ENCODE assay signal across 23 cellular contexts in the genomic region with DNA sequence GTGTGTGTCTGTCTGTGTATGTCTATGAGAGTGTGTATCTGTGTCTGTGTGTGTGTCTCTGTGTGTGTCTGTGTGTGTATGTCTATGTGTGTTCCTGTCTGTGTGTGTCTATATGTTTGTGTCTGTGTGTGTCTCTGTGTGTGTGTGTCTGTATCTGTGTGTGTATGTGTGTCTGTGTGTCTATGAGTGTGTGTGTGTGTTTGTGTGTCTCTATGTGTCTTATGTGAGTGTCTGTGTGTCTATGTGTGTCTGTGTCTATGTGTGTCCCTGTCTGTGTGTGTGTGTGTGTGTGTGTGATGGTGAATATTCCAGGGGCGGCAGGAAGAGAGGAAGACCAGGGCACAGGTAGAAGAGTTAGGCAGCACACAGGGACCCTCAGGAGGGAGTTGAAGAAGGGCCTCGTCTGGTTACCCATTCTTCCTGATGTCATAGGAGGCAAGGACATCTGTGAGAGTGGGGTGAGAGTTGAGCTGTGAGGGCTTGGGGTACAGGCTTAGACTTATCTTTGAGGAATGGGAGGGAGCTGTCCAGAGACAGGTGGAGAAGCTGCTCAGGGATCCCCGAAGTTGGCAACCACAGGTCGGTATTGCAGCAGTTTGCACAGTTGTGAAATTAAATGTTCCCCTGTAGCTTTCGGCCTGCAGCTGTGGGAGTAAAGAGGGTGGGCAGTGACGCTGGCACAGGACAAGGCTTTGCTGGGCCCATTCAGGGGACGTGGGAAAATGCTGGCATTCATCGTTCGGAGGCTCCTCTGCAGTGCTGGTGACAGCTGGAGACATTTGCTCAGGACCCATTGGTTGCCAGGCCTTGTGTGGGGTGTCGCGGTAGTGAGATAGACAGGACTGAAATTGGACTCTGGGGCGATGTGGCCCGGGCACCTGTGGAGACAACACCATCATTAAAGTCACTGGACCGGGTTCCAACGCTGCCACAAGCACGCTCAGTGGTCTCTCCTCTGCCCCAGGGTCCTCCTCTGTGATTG.
DNase-seq lines count a peak whose midpoint lies in the region; ATAC-seq, FAIRE-seq and TF ChIP-seq lines count a peak whose summit lies in the region.
"Had no signal": no experiment of that assay in that cellular context is flagged by ENCODE, and none has a peak within 500 bp of the region (broad histone marks: within the 10 kb centered on the region; RNA-seq: fewer than 3 reads in every experiment).

No MANE protein-coding gene starts in this region.

- H2AFZ ChIP-seq in K562 (ENCODE audit: low read depth, low read length): no peak overlapping the region

- TF ChIP-seq CTCF in HEK293 (tag by site-specific recombination; IDR thresholded peaks at IDR 0.05) (no peak), K562 (IDR thresholded peaks at IDR 0.05 in 2 of 3, conservative IDR thresholded peaks at IDR 0.05 in 1 of 3; ENCODE audit: insufficient read depth in 2 of 3, low read depth in 1 of 3, low read length in 3 of 3) (no peak), right lobe of liver (IDR thresholded peaks at IDR 0.05) (no peak)

- no TSS peak for BruUV-seq in K562 (replicated peaks; lab: Mats Ljungman, UMichigan)

- ATAC-seq in K562: no peak
- peak; percentile 20 to 61 (median 30) for ATAC-seq in right lobe of liver
- ATAC-seq in Right ventricle myocardium superior (ENCODE audit: poor library complexity): no peak
- ATAC-seq: CD8-positive, alpha-beta T cell; HCT116; Panc1 had no signal

- H3K79me2 ChIP-seq in K562 (ENCODE audit: control insufficient read depth, insufficient read depth, low read length): no peaks in the 10 kb centered on the region

- TF ChIP-seq POLR2A in K562 (conservative IDR thresholded peaks at IDR 0.05) (no peak), right lobe of liver (IDR thresholded peaks at IDR 0.05) (no peak)

- no peak overlapping the region for H3K4me2 ChIP-seq in K562 (ENCODE audit: insufficient read depth, low read length)
- H3K4me2 ChIP-seq: SK-N-SH had no signal

- CTCF ChIA-PET in HEK293 (lab: Yijun Ruan, JAX) (interaction anchor here (0.6 kb wide), 2 partner anchors 27 to 168 kb away, joined by 3 to 4 read pairs; no protein-coding TSS in a partner anchor), K562 (lab: Yijun Ruan, JAX; ENCODE audit: low intra/inter-chr PET ratio) (no interaction called here)

- H4K20me1 ChIP-seq in K562 (replicated peaks; ENCODE audit: control insufficient read depth, insufficient read depth, low read length): no peaks in the 10 kb centered on the region

- TF ChIP-seq EP300 in K562 (IDR thresholded peaks at IDR 0.05; ENCODE audit: low read length): no peak

- peak; percentile 62 for FAIRE-seq in K562 (lab: Jason Lieb, UNC)
- FAIRE-seq: G401.6 had no signal

- H3K27me3 ChIP-seq in K562 (ENCODE audit: control insufficient read depth in 2 of 2, insufficient read depth in 2 of 2, low read length in 2 of 2) (peaks cover 0 to 7% of the 10 kb centered on the region in 2 experiments; a peak in 3 of 5 replicates), right lobe of liver (no peaks in the 10 kb centered on the region)

- TF ChIP-seq RAD21 in K562 (CRISPR knock-in tag; conservative IDR thresholded peaks at IDR 0.05 in 1 of 2, IDR thresholded peaks at IDR 0.05 in 1 of 2): no peak

- H3K4me3 ChIP-seq in HEK293 (ENCODE audit: low read depth, low read length) (no peak overlapping the region), K562 (no peak overlapping the region), right lobe of liver (no peak overlapping the region)

- no peak overlapping the region for H3K9ac ChIP-seq in K562 (ENCODE audit: insufficient read depth in 1 of 2, low read depth in 2 of 2, low read length in 2 of 2)
- H3K9ac ChIP-seq: SK-N-SH had no signal

- no peaks in the 10 kb centered on the region for H3K9me1 ChIP-seq in K562 (ENCODE audit: control insufficient read depth, insufficient read depth, low read length)

- WGBS in K562 (ENCODE audit: insufficient coverage, low coverage, missing lambda C conversion rate): under 1% methylated on average over 16 of the region's 16 CpGs
- 88% methylated on average over 1 of the region's 16 CpGs for WGBS in right lobe of liver (ENCODE audit: insufficient coverage, low coverage, low lambda C conversion rate, missing lambda C conversion rate)

- no peak for DNase-seq in K562 (ENCODE audit: extremely low read depth in 1 of 4, low spot score in 3 of 4)
- no peak for DNase-seq in right lobe of liver
- DNase-seq in midbrain (lab: John Stamatoyannopoulos, UW): no peak
- no peak for DNase-seq in NCI-H2081 (lab: John Stamatoyannopoulos, UW)
- no peak for DNase-seq in NCI-H510A (lab: John Stamatoyannopoulos, UW)
- no peak for DNase-seq in Right ventricle myocardium superior
- DNase-seq: CD8-positive, alpha-beta T cell; GOT3; Kasumi-1; NCI-H1105; NCI-H1436 treated with DMSO at 0.1 percent for 48 hours; NCI-H1930; NCI-H69; SHP77 treated with DMSO at 0.1 percent for 48 hours; SK-N-SH; SW 1271 had no signal

- H3K27ac ChIP-seq in HEK293 (ENCODE audit: extremely low read depth, low read depth, low read length) (no peak overlapping the region), K562 (ENCODE audit: extremely low read depth, low read depth, low read length) (no peak overlapping the region), right lobe of liver (no peak overlapping the region)
- H3K27ac ChIP-seq: C4-2B, RWPE1 had no signal

- H3K36me3 ChIP-seq in HEK293 (ENCODE audit: control insufficient read depth in 2 of 2, insufficient read depth in 1 of 2, low read length in 2 of 2): no peaks in the 10 kb centered on the region
- no peaks in the 10 kb centered on the region for H3K36me3 ChIP-seq in K562 (ENCODE audit: control insufficient read depth, insufficient read depth, low read length)
- H3K36me3 ChIP-seq in right lobe of liver: no peaks in the 10 kb centered on the region

- H3K4me1 ChIP-seq in HEK293 (ENCODE audit: control insufficient read depth, insufficient read depth, low read length) (no peaks in the 10 kb centered on the region), K562 (replicated peaks in 1 of 2; ENCODE audit: control insufficient read depth in 2 of 2, insufficient read depth in 2 of 2, low read length in 2 of 2) (no peaks in the 10 kb centered on the region), right lobe of liver (peaks cover 0 to 15% (median 6%) of the 10 kb centered on the region in 4 donors)

- POLR2A ChIA-PET in HEK293 (lab: Yijun Ruan, JAX) (no interaction called here), K562 (lab: Yijun Ruan, JAX) (no interaction called here)

- intact Hi-C loops in K562 (cut with micrococcal nuclease) (no loop called here), right lobe of liver (cut with DNase I) (no loop called here), Right ventricle myocardium superior (cut with DNase I) (no loop called here)

- in situ Hi-C loops in K562 (cut with MboI): no loop called here

- H3K9me3 ChIP-seq in HEK293 (ENCODE audit: control insufficient read depth, insufficient read depth, low read depth, low read length) (no peaks in the 10 kb centered on the region), K562 (replicated peaks; ENCODE audit: control insufficient read depth, insufficient read depth, low read depth, low read length) (no peaks in the 10 kb centered on the region), right lobe of liver (no peaks in the 10 kb centered on the region)
- H3K9me3 ChIP-seq: Caco-2, SK-N-SH had no signal

TF ChIP-seq in HEK293, 187 proteins besides CTCF, POLR2A, EP300 and RAD21:
- no peak for TF ChIP-seq ZNF624 (tag by site-specific recombination; IDR thresholded peaks at IDR 0.05)
- no peak for TF ChIP-seq ZNF391 (tag by site-specific recombination; IDR thresholded peaks at IDR 0.05; ENCODE audit: borderline replicate concordance, low read depth)
- TF ChIP-seq, protein P1, sequence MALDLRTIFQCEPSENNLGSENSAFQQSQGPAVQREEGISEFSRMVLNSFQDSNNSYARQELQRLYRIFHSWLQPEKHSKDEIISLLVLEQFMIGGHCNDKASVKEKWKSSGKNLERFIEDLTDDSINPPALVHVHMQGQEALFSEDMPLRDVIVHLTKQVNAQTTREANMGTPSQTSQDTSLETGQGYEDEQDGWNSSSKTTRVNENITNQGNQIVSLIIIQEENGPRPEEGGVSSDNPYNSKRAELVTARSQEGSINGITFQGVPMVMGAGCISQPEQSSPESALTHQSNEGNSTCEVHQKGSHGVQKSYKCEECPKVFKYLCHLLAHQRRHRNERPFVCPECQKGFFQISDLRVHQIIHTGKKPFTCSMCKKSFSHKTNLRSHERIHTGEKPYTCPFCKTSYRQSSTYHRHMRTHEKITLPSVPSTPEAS (tag by site-specific recombination; IDR thresholded peaks at IDR 0.05): peak; percentile 35; the same call in 1 of the 2 replicates
- TF ChIP-seq ZNF214 (tag by site-specific recombination; IDR thresholded peaks at IDR 0.05; ENCODE audit: borderline replicate concordance): no peak
- no peak for TF ChIP-seq ZNF341 (tag by site-specific recombination; IDR thresholded peaks at IDR 0.05; ENCODE audit: low read depth)
- TF ChIP-seq ZNF558 (tag by site-specific recombination; IDR thresholded peaks at IDR 0.05): no peak

TF ChIP-seq in K562, 482 proteins besides CTCF, POLR2A, EP300 and RAD21 (continues in another document):
- TF ChIP-seq, protein P2, sequence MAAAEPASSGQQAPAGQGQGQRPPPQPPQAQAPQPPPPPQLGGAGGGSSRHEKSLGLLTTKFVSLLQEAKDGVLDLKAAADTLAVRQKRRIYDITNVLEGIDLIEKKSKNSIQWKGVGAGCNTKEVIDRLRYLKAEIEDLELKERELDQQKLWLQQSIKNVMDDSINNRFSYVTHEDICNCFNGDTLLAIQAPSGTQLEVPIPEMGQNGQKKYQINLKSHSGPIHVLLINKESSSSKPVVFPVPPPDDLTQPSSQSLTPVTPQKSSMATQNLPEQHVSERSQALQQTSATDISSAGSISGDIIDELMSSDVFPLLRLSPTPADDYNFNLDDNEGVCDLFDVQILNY (CRISPR knock-in tag; IDR thresholded peaks at IDR 0.05): no peak
- TF ChIP-seq TRIM24 (IDR thresholded peaks at IDR 0.05) (no peak), ZNF717 (CRISPR knock-in tag; IDR thresholded peaks at IDR 0.05) (no peak), SMARCE1 (IDR thresholded peaks at IDR 0.05) (no peak), FOS (IDR thresholded peaks at IDR 0.05; ENCODE audit: extremely low read depth, insufficient read length) (no peak), ZNF707 (CRISPR knock-in tag; conservative IDR thresholded peaks at IDR 0.05) (no peak)
- TF ChIP-seq, protein P3, sequence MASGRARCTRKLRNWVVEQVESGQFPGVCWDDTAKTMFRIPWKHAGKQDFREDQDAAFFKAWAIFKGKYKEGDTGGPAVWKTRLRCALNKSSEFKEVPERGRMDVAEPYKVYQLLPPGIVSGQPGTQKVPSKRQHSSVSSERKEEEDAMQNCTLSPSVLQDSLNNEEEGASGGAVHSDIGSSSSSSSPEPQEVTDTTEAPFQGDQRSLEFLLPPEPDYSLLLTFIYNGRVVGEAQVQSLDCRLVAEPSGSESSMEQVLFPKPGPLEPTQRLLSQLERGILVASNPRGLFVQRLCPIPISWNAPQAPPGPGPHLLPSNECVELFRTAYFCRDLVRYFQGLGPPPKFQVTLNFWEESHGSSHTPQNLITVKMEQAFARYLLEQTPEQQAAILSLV (tag; IDR thresholded peaks at IDR 0.05): no peak
- TF ChIP-seq, protein P4, sequence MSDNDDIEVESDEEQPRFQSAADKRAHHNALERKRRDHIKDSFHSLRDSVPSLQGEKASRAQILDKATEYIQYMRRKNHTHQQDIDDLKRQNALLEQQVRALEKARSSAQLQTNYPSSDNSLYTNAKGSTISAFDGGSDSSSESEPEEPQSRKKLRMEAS (CRISPR knock-in tag; IDR thresholded peaks at IDR 0.05): no peak

Comparison
In these comparisons a context has a peak if more than half of its experiments do, and no peak if none do; other contexts are left out.
1. ATAC-seq: peak in right lobe of liver (4 of 4); none in K562 (single experiment) and Right ventricle myocardium superior (single experiment).